Comparison of ENCODE assay signal across 8 cellular contexts in genomic region chr15:50908209-50909043, GRCh38. TPM values are rescaled to one million over a fixed set of nuclear protein-coding genes. Genes with fewer than 3 reads are reported as not detected.
DNase-seq lines count a peak whose midpoint lies in the region; ATAC-seq and TF ChIP-seq lines count a peak whose summit lies in the region.

AP4E1 (plus strand) TSS chr15:50908683; CDS start chr15:50908779, 96 bp downstream.

- H3K9ac ChIP-seq in BLaER1, result peak within 1 kb of the TSS; percentile 96

- H3K4me1 ChIP-seq in BLaER1, result peaks cover 54% of the 10 kb centered on the region

- peaks cover 7% of the 10 kb centered on the region; the same call in 1 of the 2 replicates for H4K20me1 ChIP-seq in BLaER1

- H3K9me3 ChIP-seq in BLaER1, result no peaks in the 10 kb centered on the region

- H3K27me3 ChIP-seq in BLaER1 (no peaks in the 10 kb centered on the region), kidney epithelial cell (ENCODE audit: control insufficient read depth, insufficient read depth, low read length) (no peaks in the 10 kb centered on the region)

- H3K36me3 ChIP-seq in BLaER1, result peaks cover 11% of the 10 kb centered on the region; the same call in 1 of the 2 replicates
- H3K36me3 ChIP-seq in kidney epithelial cell (ENCODE audit: control insufficient read depth, insufficient read depth, low read length), result no peaks in the 10 kb centered on the region

- H3K4me2 ChIP-seq in BLaER1, result peak within 1 kb of the TSS; percentile 93

- DNase-seq in GM19238 (ENCODE audit: insufficient read length, low spot score), result peak; percentile 68
- DNase-seq in NCI-H510A (lab: John Stamatoyannopoulos, UW), result peak; percentile 60
- peak; percentile 93 for DNase-seq in activated CD4-positive, alpha-beta T cell treated with anti-CD3 and anti-CD28 coated beads for 1 hour
- DNase-seq in cerebellum (ENCODE audit: low spot score), result peak; percentile 84
- DNase-seq in kidney epithelial cell (ENCODE audit: low read depth), result peak; percentile 61
- DNase-seq in stimulated activated CD4-positive, alpha-beta T cell treated with anti-CD3 and anti-CD28 coated beads, Interleukin-15, amount 100 ng/mL, for 24 hours, result peak; percentile 93

- peak; percentile 62 for ATAC-seq in HG03439 (IDR thresholded peaks at IDR 0.05; ENCODE audit: unreplicated experiment)

- peak; percentile 88 for TF ChIP-seq CTCF in kidney epithelial cell (IDR thresholded peaks at IDR 0.05; ENCODE audit: insufficient read depth, low read length, poor library complexity, severe bottlenecking)

- peak within 1 kb of the TSS; percentile 93 for H3K27ac ChIP-seq in BLaER1

- H3K4me3 ChIP-seq in BLaER1 (peak within 1 kb of the TSS; percentile 89), kidney epithelial cell (ENCODE audit: low read depth, low read length) (peak within 1 kb of the TSS; percentile 97)

RNA-seq across cellular contexts. Expression of gene AP4E1, which starts in this region (rescaled TPM):
- total RNA-seq in cerebellum, result 13.4 TPM
- 11.0 and 11.3 TPM in 2 replicates for total RNA-seq in kidney epithelial cell

Comparison
In these comparisons a context has a peak if more than half of its experiments do, and no peak if none do; other contexts are left out.
1. Peak in every context shown above with its lines: DNase-seq, ATAC-seq, H3K4me3 ChIP-seq and H3K27ac ChIP-seq.